Comparison of ENCODE assay signal across 8 cellular contexts in the genomic region with DNA sequence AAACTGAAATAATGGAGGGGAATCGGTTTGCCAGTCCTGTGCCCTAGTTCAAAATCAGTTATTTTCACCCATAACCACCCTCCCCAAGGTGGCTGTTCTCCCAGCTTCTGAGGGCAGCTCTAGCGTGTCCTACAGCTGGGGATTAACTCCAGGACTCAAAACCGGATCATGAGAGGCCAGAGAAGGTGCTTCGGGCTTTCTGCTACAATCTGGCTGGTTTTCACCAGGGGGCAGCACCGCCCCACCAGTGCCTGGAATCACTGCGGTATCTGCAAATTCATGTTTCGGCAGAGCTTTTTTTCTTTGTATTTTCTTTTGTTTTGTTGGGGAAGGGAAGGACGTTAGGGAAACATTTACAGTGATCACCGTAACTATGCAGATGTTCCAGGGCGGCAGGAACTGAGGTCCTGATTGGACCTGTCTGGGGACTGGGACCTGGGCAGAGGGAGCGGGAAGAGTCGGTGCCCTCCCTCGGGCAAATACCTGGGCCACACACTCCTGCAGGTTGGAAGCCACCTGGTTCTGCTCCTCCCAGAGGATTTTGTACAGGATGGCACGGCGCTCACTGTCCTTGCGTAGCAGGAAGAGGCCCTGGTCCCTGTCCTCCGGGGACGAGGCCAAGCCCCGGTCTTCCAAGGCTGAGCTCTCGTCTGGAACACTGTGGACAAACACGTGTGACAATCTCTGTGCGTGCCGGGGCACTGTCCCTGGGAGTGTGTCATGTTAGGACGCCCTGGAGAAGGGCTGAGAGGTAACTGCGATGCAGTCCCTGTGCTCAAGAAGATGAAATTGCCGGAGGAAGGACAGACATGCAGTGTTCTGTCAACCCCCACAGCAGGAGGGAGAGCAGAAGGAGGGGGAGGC. TPM values are rescaled to one million over a fixed set of nuclear protein-coding genes. Genes with fewer than 3 reads are reported as not detected.
A peak's percentile ranks its signal among the peaks of the same experiment; 100 is the strongest.
DNase-seq lines count a peak whose midpoint lies in the region; ATAC-seq and TF ChIP-seq lines count a peak whose summit lies in the region.

No MANE protein-coding gene starts in this region.

- WGBS in esophagus, 2 donors, result 1 to 23% methylated on average over 26 of the region's 26 CpGs

- POLR2A ChIA-PET in A673 (lab: Charles Lee; ENCODE audit: low non-redundant PET), result interaction anchor here (0.6 to 0.7 kb wide), 3 partner anchors 11 to 368 kb away, joined by 3 to 8 read pairs (median 3); no protein-coding TSS in a partner anchor

- DNase-seq in A673 (ENCODE audit: low spot score) (peak; percentile 81), NT2/D1 (ENCODE audit: low read depth, low spot score) (peak; percentile 74), activated T-cell treated with anti-CD3 and anti-CD28 coated beads for 4 hours (peak; percentile 38)
- DNase-seq in stimulated activated CD8-positive, alpha-beta memory T cell treated with anti-CD3 and anti-CD28 coated beads, Interleukin-7, amount 100 ng/mL, for 1 hour (ENCODE audit: low read depth in 2 of 2), result peak; percentile 14 to 34

- peak; percentile 83 for ATAC-seq in GM18502 (IDR thresholded peaks at IDR 0.05; ENCODE audit: poor library complexity, unreplicated experiment)
- peak; percentile 79 for ATAC-seq in HG03432 (IDR thresholded peaks at IDR 0.05; ENCODE audit: unreplicated experiment)

- H3K9ac ChIP-seq in NT2/D1 (ENCODE audit: insufficient read length, low read depth) (peak overlapping the region; percentile 70), muscle layer of colon (ENCODE audit: low read length) (no peak overlapping the region)

- H3K27ac ChIP-seq in A673 (ENCODE audit: low read depth, low read length, poor library complexity, severe bottlenecking) (no peak overlapping the region), esophagus (ENCODE audit: low read depth in 2 of 2, low read length in 1 of 2) (no peak overlapping the region), muscle layer of colon (ENCODE audit: low read depth, low read length) (no peak overlapping the region)

- CTCF ChIA-PET in A673 (lab: Charles Lee), result interaction anchor here (0.6 to 1.9 kb wide), 4 partner anchors 10 to 523 kb away, joined by 7 to 17 read pairs (median 10); no protein-coding TSS in a partner anchor

- H3K4me1 ChIP-seq in A673 (ENCODE audit: insufficient read depth, low read length, poor library complexity, severe bottlenecking) (no peaks in the 10 kb centered on the region), NT2/D1 (ENCODE audit: insufficient read depth, insufficient read length) (no peaks in the 10 kb centered on the region), esophagus (ENCODE audit: control insufficient read depth in 2 of 2, insufficient read depth in 2 of 2, low read length in 1 of 2) (no peaks in the 10 kb centered on the region), muscle layer of colon (ENCODE audit: insufficient read depth, low read length) (no peaks in the 10 kb centered on the region)

- H3K36me3 ChIP-seq in A673 (ENCODE audit: insufficient read depth, low read length, poor library complexity, severe bottlenecking), result no peaks in the 10 kb centered on the region
- peaks cover 15% of the 10 kb centered on the region for H3K36me3 ChIP-seq in NT2/D1 (ENCODE audit: insufficient read depth, insufficient read length, low read length)
- no peaks in the 10 kb centered on the region for H3K36me3 ChIP-seq in esophagus (ENCODE audit: control insufficient read depth in 2 of 2, insufficient read depth in 2 of 2, low read length in 1 of 2)
- no peaks in the 10 kb centered on the region for H3K36me3 ChIP-seq in muscle layer of colon (ENCODE audit: insufficient read depth, low read length)

- H3K9me3 ChIP-seq in A673 (ENCODE audit: low read depth, low read length, poor library complexity, severe bottlenecking), result no peaks in the 10 kb centered on the region
- no peaks in the 10 kb centered on the region for H3K9me3 ChIP-seq in NT2/D1 (ENCODE audit: insufficient read depth, low read length)
- H3K9me3 ChIP-seq in esophagus (ENCODE audit: control insufficient read depth in 2 of 2, insufficient read depth in 1 of 2, low read depth in 1 of 2, low read length in 1 of 2), result no peaks in the 10 kb centered on the region
- no peaks in the 10 kb centered on the region for H3K9me3 ChIP-seq in muscle layer of colon (ENCODE audit: low read length)

- H3K27me3 ChIP-seq in A673 (replicated peaks; ENCODE audit: insufficient read depth, low read depth, low read length, poor library complexity), result peaks cover 6% of the 10 kb centered on the region
- H3K27me3 ChIP-seq in NT2/D1 (ENCODE audit: insufficient read depth, insufficient read length), result no peaks in the 10 kb centered on the region
- no peaks in the 10 kb centered on the region for H3K27me3 ChIP-seq in esophagus (ENCODE audit: control insufficient read depth in 1 of 2, insufficient read depth in 2 of 2, low read length in 2 of 2)
- no peaks in the 10 kb centered on the region for H3K27me3 ChIP-seq in muscle layer of colon (ENCODE audit: control insufficient read depth in 1 of 2, insufficient read depth in 2 of 2, low read length in 2 of 2)

- H3K4me3 ChIP-seq in A673 (ENCODE audit: low read depth, low read length, poor library complexity, severe bottlenecking), result peak overlapping the region; percentile 39
- H3K4me3 ChIP-seq in NT2/D1 (ENCODE audit: insufficient read length, low read depth), result peak overlapping the region; percentile 42
- peak overlapping the region; percentile 1 to 34 for H3K4me3 ChIP-seq in esophagus (ENCODE audit: low read depth in 1 of 2, low read length in 2 of 2)
- H3K4me3 ChIP-seq in muscle layer of colon (ENCODE audit: low read depth in 1 of 2, low read length in 2 of 2), result peak overlapping the region; percentile 29 to 44

- peak; percentile 90 for TF ChIP-seq CTCF in A673 (conservative IDR thresholded peaks at IDR 0.05; ENCODE audit: low read depth, low read length)

- intact Hi-C loops in A673 (cut with micrococcal nuclease; ENCODE audit: unreplicated experiment), result loop anchor here (1.0 kb wide), 1 partner anchor 161 kb away; no protein-coding TSS in a partner anchor

- no TSS peak for BruUV-seq in A673 (replicated peaks; lab: Mats Ljungman, UMichigan)

RNA-seq across cellular contexts. Expression of a gene that starts 28.7 kb away (rescaled TPM):
- total RNA-seq in A673 (2021), result 350 and 367 TPM in 2 replicates
- polyA plus RNA-seq in esophagus, result 100 to 1,000 TPM; 131 to 174 TPM

Comparison
In these comparisons a context has a peak if more than half of its experiments do, and no peak if none do; other contexts are left out.
1. DNase-seq: peak in every context shown above with its lines; median percentile 81 in A673; 74 in NT2/D1; 38 in activated T-cell treated with anti-CD3 and anti-CD28 coated beads for 4 hours; 24 in stimulated activated CD8-positive, alpha-beta memory T cell treated with anti-CD3 and anti-CD28 coated beads, Interleukin-7, amount 100 ng/mL, for 1 hour.